In genomic region chr14:49770212-49770817, GRCh38 we compare ENCODE assay signal across 1 cellular context.
TF ChIP-seq lines count a peak whose summit lies in the region.

No MANE protein-coding gene starts in this region.

TF ChIP-seq in HepG2, 621 proteins besides CTCF, POLR2A, EP300 and RAD21 (continued from another document and continues in another):
- 0 out of 2 replicates have a peak, but pooled peaks have one; percentile 64 for TF ChIP-seq PRDM4 (CRISPR knock-in tag; IDR thresholded peaks at IDR 0.05; ENCODE audit: borderline replicate concordance)
- TF ChIP-seq CEBPB (IDR thresholded peaks at IDR 0.05; ENCODE audit: borderline replicate concordance, low read depth, low read length) = peak; percentile 25; the same call in 1 of the 2 replicates
- no peak for TF ChIP-seq SOX6 (IDR thresholded peaks at IDR 0.05)
- TF ChIP-seq SOX6 (CRISPR knock-in tag; IDR thresholded peaks at IDR 0.05) = peak; percentile 85; the same call in 1 of the 2 replicates
- no peak for TF ChIP-seq NFE2L1 (CRISPR knock-in tag; IDR thresholded peaks at IDR 0.05; ENCODE audit: borderline replicate concordance)
- peak; percentile 43; the same call in 1 of the 2 replicates for TF ChIP-seq ZNF556 (CRISPR knock-in tag; IDR thresholded peaks at IDR 0.05; ENCODE audit: borderline replicate concordance)
- no peak for TF ChIP-seq CHCHD3 (CRISPR knock-in tag; IDR thresholded peaks at IDR 0.05)
- no peak for TF ChIP-seq ZNF414 (CRISPR knock-in tag; IDR thresholded peaks at IDR 0.05)
- no peak for TF ChIP-seq ZNF235 (CRISPR knock-in tag; IDR thresholded peaks at IDR 0.05; ENCODE audit: borderline replicate concordance)
- no peak for TF ChIP-seq MLLT10 (CRISPR knock-in tag; IDR thresholded peaks at IDR 0.05)
- TF ChIP-seq DZIP1 (CRISPR knock-in tag; IDR thresholded peaks at IDR 0.05) = no peak
- 0 out of 2 replicates have a peak, but pooled peaks have one; percentile 67 for TF ChIP-seq GATA4 (IDR thresholded peaks at IDR 0.05; ENCODE audit: borderline replicate concordance, low read depth)
- peak; percentile 45; the same call in 1 of the 2 replicates for TF ChIP-seq ZFX (CRISPR knock-in tag; IDR thresholded peaks at IDR 0.05; ENCODE audit: low read depth)
- TF ChIP-seq HOXD1 (CRISPR knock-in tag; IDR thresholded peaks at IDR 0.05) = 0 out of 2 replicates have a peak, but pooled peaks have one; percentile 62
- peak; percentile 29; the same call in 1 of the 2 replicates for TF ChIP-seq ZNF275 (CRISPR knock-in tag; IDR thresholded peaks at IDR 0.05; ENCODE audit: borderline replicate concordance)
- TF ChIP-seq MIER3 (CRISPR knock-in tag; IDR thresholded peaks at IDR 0.05; ENCODE audit: borderline replicate concordance) = peak; percentile 70; the same call in 1 of the 2 replicates
- TF ChIP-seq CBFB (CRISPR knock-in tag; IDR thresholded peaks at IDR 0.05) = peak; percentile 100
- no peak for TF ChIP-seq SUZ12 (IDR thresholded peaks at IDR 0.05; ENCODE audit: low read depth, low read length)
- no peak for TF ChIP-seq HNRNPH1 (optimal IDR thresholded peaks at IDR 0.05; ENCODE audit: low read depth, low read length)
- 0 out of 2 replicates have a peak, but pooled peaks have one; percentile 31 for TF ChIP-seq ZNF652 (CRISPR knock-in tag; IDR thresholded peaks at IDR 0.05; ENCODE audit: borderline replicate concordance, low read depth)
- TF ChIP-seq ZNF274 (CRISPR knock-in tag; IDR thresholded peaks at IDR 0.05) = no peak
- 0 out of 2 replicates have a peak, but pooled peaks have one; percentile 13 for TF ChIP-seq SMARCC2 (IDR thresholded peaks at IDR 0.05)
- TF ChIP-seq IRF9 (CRISPR knock-in tag; IDR thresholded peaks at IDR 0.05; ENCODE audit: borderline replicate concordance) = no peak
- no peak for TF ChIP-seq ZNF496 (CRISPR knock-in tag; IDR thresholded peaks at IDR 0.05; ENCODE audit: insufficient replicate concordance)
- TF ChIP-seq ATF2 (CRISPR knock-in tag; IDR thresholded peaks at IDR 0.05) = peak; percentile 63; the same call in 1 of the 2 replicates
- TF ChIP-seq SRSF4 (IDR thresholded peaks at IDR 0.05; ENCODE audit: low read depth, low read length, poor library complexity, severe bottlenecking) = no peak
- no peak for TF ChIP-seq ZSCAN20 (CRISPR knock-in tag; IDR thresholded peaks at IDR 0.05; ENCODE audit: borderline replicate concordance)
- peak; percentile 86 for TF ChIP-seq ISL2 (CRISPR knock-in tag; IDR thresholded peaks at IDR 0.05)
- no peak for TF ChIP-seq MAF1 (CRISPR knock-in tag; IDR thresholded peaks at IDR 0.05; ENCODE audit: borderline replicate concordance)
- peak; percentile 44; the same call in 1 of the 2 replicates for TF ChIP-seq ZNF746 (CRISPR knock-in tag; IDR thresholded peaks at IDR 0.05)
- no peak for TF ChIP-seq ZNF142 (CRISPR knock-in tag; IDR thresholded peaks at IDR 0.05)
- no peak for TF ChIP-seq ZNF33B (CRISPR knock-in tag; IDR thresholded peaks at IDR 0.05)
- TF ChIP-seq ZNF264 (CRISPR knock-in tag; IDR thresholded peaks at IDR 0.05) = peak; percentile 28; the same call in 1 of the 2 replicates
- peak; percentile 64 for TF ChIP-seq FOXA1 (IDR thresholded peaks at IDR 0.05)
- TF ChIP-seq FOXA1 (CRISPR knock-in tag; IDR thresholded peaks at IDR 0.05) = peak; percentile 97
- 0 out of 2 replicates have a peak, but pooled peaks have one; percentile 23 for TF ChIP-seq ZNF607 (CRISPR knock-in tag; IDR thresholded peaks at IDR 0.05; ENCODE audit: borderline replicate concordance)
- TF ChIP-seq FOXJ3 (CRISPR knock-in tag; IDR thresholded peaks at IDR 0.05; ENCODE audit: borderline replicate concordance) = peak; percentile 82; the same call in 1 of the 2 replicates
- peak; percentile 81; the same call in 1 of the 2 replicates for TF ChIP-seq HDAC2 (CRISPR knock-in tag; IDR thresholded peaks at IDR 0.05)
- TF ChIP-seq ARID4A (CRISPR knock-in tag; IDR thresholded peaks at IDR 0.05; ENCODE audit: borderline replicate concordance) = peak; percentile 63; the same call in 1 of the 2 replicates
- peak; percentile 97 for TF ChIP-seq HNF4G (IDR thresholded peaks at IDR 0.05; ENCODE audit: borderline replicate concordance, low read depth, low read length)
- peak; percentile 83; the same call in 1 of the 2 replicates for TF ChIP-seq HNF4G (CRISPR knock-in tag; IDR thresholded peaks at IDR 0.05; ENCODE audit: borderline replicate concordance, low read depth)
- peak; percentile 87 for TF ChIP-seq MED1 (CRISPR knock-in tag; IDR thresholded peaks at IDR 0.05)
- 0 out of 2 replicates have a peak, but pooled peaks have one; percentile 48 for TF ChIP-seq POGZ (CRISPR knock-in tag; IDR thresholded peaks at IDR 0.05)
